Comparison of ENCODE assay signal across 24 cellular contexts in genomic region chr6:137969874-137970273, GRCh38.
DNase-seq lines count a peak whose midpoint lies in the region; ATAC-seq and TF ChIP-seq lines count a peak whose summit lies in the region.
"Had no signal": no experiment of that assay in that cellular context is flagged by ENCODE, and none has a peak within 500 bp of the region (broad histone marks: within the 10 kb centered on the region; RNA-seq: fewer than 3 reads in every experiment).

No MANE protein-coding gene starts in this region.

- peak overlapping the region; percentile 87 for H3K27ac ChIP-seq in HL-60 (replicated peaks)
- H3K27ac ChIP-seq: esophagus squamous epithelium, testis, uterus had no signal

- no peak overlapping the region for H3K4me3 ChIP-seq in HL-60 (replicated peaks; ENCODE audit: insufficient read depth, low read length)
- H3K4me3 ChIP-seq: esophagus squamous epithelium, GM12878, mucosa of descending colon, spleen, testis, uterus had no signal

- no peaks in the 10 kb centered on the region for H3K9me3 Mint-ChIP-seq in activated naive CD4-positive, alpha-beta T cell treated with anti-CD3 and anti-CD28 coated beads, Interleukin-2, amount 50 U/mL, for 24 hours
- peaks cover 5% of the 10 kb centered on the region for H3K9me3 Mint-ChIP-seq in activated naive CD8-positive, alpha-beta T cell treated with anti-CD3 and anti-CD28 coated beads, Interleukin-2, amount 10 ng/mL, durations not matched to agents 7 days and 5 days
- H3K9me3 Mint-ChIP-seq in stimulated activated effector memory CD8-positive, alpha-beta T cell treated with anti-CD3 and anti-CD28 coated beads, Interleukin-12 subunit alpha, Interleukin-12 subunit beta, amount 100 ng/mL, for 72 hours: peaks cover 6% of the 10 kb centered on the region

- peak overlapping the region; percentile 5 for H3K27ac Mint-ChIP-seq in activated naive CD4-positive, alpha-beta T cell treated with anti-CD3 and anti-CD28 coated beads, Interleukin-2, amount 50 U/mL, for 24 hours
- peak overlapping the region; percentile 65 for H3K27ac Mint-ChIP-seq in activated naive CD8-positive, alpha-beta T cell treated with anti-CD3 and anti-CD28 coated beads, Interleukin-2, amount 10 ng/mL, durations not matched to agents 7 days and 5 days
- H3K27ac Mint-ChIP-seq in stimulated activated effector memory CD8-positive, alpha-beta T cell treated with anti-CD3 and anti-CD28 coated beads, Interleukin-12 subunit alpha, Interleukin-12 subunit beta, amount 100 ng/mL, for 72 hours: peak overlapping the region; percentile 95
- H3K27ac Mint-ChIP-seq: activated naive CD4-positive, alpha-beta T cell treated with anti-CD3 and anti-CD28 coated beads, Interleukin-2, amount 10 ng/mL, durations not matched to agents 7 days and 5 days had no signal

- no peak overlapping the region for H3K4me3 Mint-ChIP-seq in activated naive CD4-positive, alpha-beta T cell treated with anti-CD3 and anti-CD28 coated beads, Interleukin-2, amount 50 U/mL, for 24 hours
- peak overlapping the region; percentile 39 for H3K4me3 Mint-ChIP-seq in activated naive CD8-positive, alpha-beta T cell treated with anti-CD3 and anti-CD28 coated beads, Interleukin-2, amount 10 ng/mL, durations not matched to agents 7 days and 5 days
- peak overlapping the region; percentile 70 for H3K4me3 Mint-ChIP-seq in stimulated activated effector memory CD8-positive, alpha-beta T cell treated with anti-CD3 and anti-CD28 coated beads, Interleukin-12 subunit alpha, Interleukin-12 subunit beta, amount 100 ng/mL, for 72 hours
- H3K4me3 Mint-ChIP-seq: activated naive CD4-positive, alpha-beta T cell treated with anti-CD3 and anti-CD28 coated beads, Interleukin-2, amount 10 ng/mL, durations not matched to agents 7 days and 5 days had no signal

- no peaks in the 10 kb centered on the region for H3K27me3 Mint-ChIP-seq in activated naive CD4-positive, alpha-beta T cell treated with anti-CD3 and anti-CD28 coated beads, Interleukin-2, amount 50 U/mL, for 24 hours
- H3K27me3 Mint-ChIP-seq in activated naive CD8-positive, alpha-beta T cell treated with anti-CD3 and anti-CD28 coated beads, Interleukin-2, amount 10 ng/mL, durations not matched to agents 7 days and 5 days: no peaks in the 10 kb centered on the region
- H3K27me3 Mint-ChIP-seq: activated naive CD4-positive, alpha-beta T cell treated with anti-CD3 and anti-CD28 coated beads, Interleukin-2, amount 10 ng/mL, durations not matched to agents 7 days and 5 days had no signal

- POLR2A ChIA-PET in activated naive CD8-positive, alpha-beta T cell treated with anti-CD3 and anti-CD28 coated beads, Interleukin-2, amount 10 ng/mL, durations not matched to agents 7 days and 5 days (lab: Charles Lee): interaction anchor here (1.5 kb wide), 1 partner anchor 102 kb away, joined by 5 read pairs; the partner anchor contains the start of gene TNFAIP3

- peaks cover 60% of the 10 kb centered on the region for H3K4me1 Mint-ChIP-seq in activated naive CD4-positive, alpha-beta T cell treated with anti-CD3 and anti-CD28 coated beads, Interleukin-2, amount 50 U/mL, for 24 hours
- H3K4me1 Mint-ChIP-seq in activated naive CD8-positive, alpha-beta T cell treated with anti-CD3 and anti-CD28 coated beads, Interleukin-2, amount 10 ng/mL, durations not matched to agents 7 days and 5 days: peaks cover 53% of the 10 kb centered on the region
- peaks cover 86% of the 10 kb centered on the region for H3K4me1 Mint-ChIP-seq in stimulated activated effector memory CD8-positive, alpha-beta T cell treated with anti-CD3 and anti-CD28 coated beads, Interleukin-12 subunit alpha, Interleukin-12 subunit beta, amount 100 ng/mL, for 72 hours

- DNase-seq in activated naive CD4-positive, alpha-beta T cell treated with Interleukin-2 at 50 U/mL for 16 hours: no peak
- DNase-seq in HL-60 (ENCODE audit: low read depth in 1 of 2, low spot score in 1 of 2): no peak
- no peak for DNase-seq in activated naive CD8-positive, alpha-beta T cell treated with anti-CD3 and anti-CD28 coated beads, Interleukin-2, amount 10 ng/mL, durations not matched to agents 7 days and 5 days
- DNase-seq in stimulated activated effector memory CD8-positive, alpha-beta T cell treated with anti-CD3 and anti-CD28 coated beads, Interleukin-12 subunit alpha, Interleukin-12 subunit beta, amount 100 ng/mL, for 72 hours (ENCODE audit: low spot score in 2 of 2): no peak
- DNase-seq in NCI-H526 treated with DMSO at 0.1 percent for 48 hours (lab: John Stamatoyannopoulos, UW): no peak
- DNase-seq in DMS53 treated with DMSO at 0.1 percent for 48 hours (lab: John Stamatoyannopoulos, UW; ENCODE audit: unreplicated experiment): no peak
- DNase-seq: activated naive CD4-positive, alpha-beta T cell treated with anti-CD3 and anti-CD28 coated beads, Interleukin-2, amount 10 ng/mL, durations not matched to agents 7 days and 5 days; C1 segment of cervical spinal cord; central memory CD4-positive, alpha-beta T cell; esophagus squamous epithelium; foreskin melanocyte; mucosa of descending colon; NCI-H1092; NCI-H1930; NCI-H524; posterior cingulate gyrus; right cardiac atrium; Right ventricle myocardium superior; spleen; testis; uterus had no signal

- no peak for TF ChIP-seq CTCF in HL-60 (IDR thresholded peaks at IDR 0.05; ENCODE audit: insufficient read depth, low read length)

- peaks cover 2% of the 10 kb centered on the region for H3K36me3 Mint-ChIP-seq in activated naive CD4-positive, alpha-beta T cell treated with anti-CD3 and anti-CD28 coated beads, Interleukin-2, amount 50 U/mL, for 24 hours
- H3K36me3 Mint-ChIP-seq in activated naive CD8-positive, alpha-beta T cell treated with anti-CD3 and anti-CD28 coated beads, Interleukin-2, amount 10 ng/mL, durations not matched to agents 7 days and 5 days: peaks cover 14% of the 10 kb centered on the region
- peaks cover 11% of the 10 kb centered on the region for H3K36me3 Mint-ChIP-seq in stimulated activated effector memory CD8-positive, alpha-beta T cell treated with anti-CD3 and anti-CD28 coated beads, Interleukin-12 subunit alpha, Interleukin-12 subunit beta, amount 100 ng/mL, for 72 hours

- ATAC-seq in activated naive CD8-positive, alpha-beta T cell treated with anti-CD3 and anti-CD28 coated beads, Interleukin-2, amount 10 ng/mL, durations not matched to agents 7 days and 5 days (ENCODE audit: low read depth): no peak
- ATAC-seq in stimulated activated effector memory CD8-positive, alpha-beta T cell treated with anti-CD3 and anti-CD28 coated beads, Interleukin-12 subunit alpha, Interleukin-12 subunit beta, amount 100 ng/mL, for 72 hours: no peak
- ATAC-seq in HG02798 (IDR thresholded peaks at IDR 0.05; ENCODE audit: poor library complexity, unreplicated experiment): no peak
- ATAC-seq: mucosa of descending colon, right cardiac atrium had no signal

- no peaks in the 10 kb centered on the region for H3K27me3 ChIP-seq in HL-60 (ENCODE audit: insufficient read depth, poor library complexity, severe bottlenecking)
- H3K27me3 ChIP-seq: esophagus squamous epithelium, spleen, testis, uterus had no signal

Comparison
In these comparisons a context has a peak if more than half of its experiments do, and no peak if none do; other contexts are left out.
1. H3K27ac Mint-ChIP-seq: peak in every context shown above with its lines; median percentile 95 in stimulated activated effector memory CD8-positive, alpha-beta T cell treated with anti-CD3 and anti-CD28 coated beads, Interleukin-12 subunit alpha, Interleukin-12 subunit beta, amount 100 ng/mL, for 72 hours; 65 in activated naive CD8-positive, alpha-beta T cell treated with anti-CD3 and anti-CD28 coated beads, Interleukin-2, amount 10 ng/mL, durations not matched to agents 7 days and 5 days; 5 in activated naive CD4-positive, alpha-beta T cell treated with anti-CD3 and anti-CD28 coated beads, Interleukin-2, amount 50 U/mL, for 24 hours.